ENCODE assay signal across 9 cellular contexts in genomic region chr12:10153271-10154144, GRCh38. TPM values are rescaled to one million over a fixed set of nuclear protein-coding genes. Genes with fewer than 3 reads are reported as not detected.
DNase-seq lines count a peak whose midpoint lies in the region; ATAC-seq and TF ChIP-seq lines count a peak whose summit lies in the region.
"Had no signal": no experiment of that assay in that cellular context is flagged by ENCODE, and none has a peak within 500 bp of the region (broad histone marks: within the 10 kb centered on the region; RNA-seq: fewer than 3 reads in every experiment).

No MANE protein-coding gene starts in this region.

- no peaks in the 10 kb centered on the region for H3K36me3 ChIP-seq in colonic mucosa

- peak overlapping the region; percentile 44 for H3K4me3 ChIP-seq in colonic mucosa

- H3K27ac ChIP-seq in colonic mucosa = peak overlapping the region; percentile 0

- peak; percentile 87 for TF ChIP-seq CTCF in colonic mucosa (IDR thresholded peaks at IDR 0.05)

- no peaks in the 10 kb centered on the region for H3K27me3 ChIP-seq in colonic mucosa

- DNase-seq in COLO829 (ENCODE audit: low spot score) = peak; percentile 45
- DNase-seq in HCEC 1CT = peak; percentile 57
- DNase-seq in NCI-H2107 treated with DMSO at 0.1 percent for 48 hours (lab: John Stamatoyannopoulos, UW; ENCODE audit: unreplicated experiment) = peak; percentile 27
- peak; percentile 47 to 60 for DNase-seq in activated CD4-positive, alpha-beta T cell treated with anti-CD3 and anti-CD28 coated beads for 4 hours
- DNase-seq in colonic mucosa = peak; percentile 66
- DNase-seq in left colon = peak; percentile 51 to 67
- peak; percentile 25 to 32 for DNase-seq in stimulated activated CD4-positive, alpha-beta T cell treated with anti-CD3 and anti-CD28 coated beads, Interleukin-15, amount 100 ng/mL, for 48 hours (ENCODE audit: low read depth in 2 of 2)

- peak overlapping the region; percentile 59 to 77 for H3K9ac ChIP-seq in colonic mucosa (ENCODE audit: low read depth in 2 of 2, low read length in 2 of 2)

- H3K9me3 ChIP-seq in colonic mucosa = no peaks in the 10 kb centered on the region

- peak; percentile 91 for ATAC-seq in left colon
- ATAC-seq in GM19351 (IDR thresholded peaks at IDR 0.05; ENCODE audit: unreplicated experiment) = no peak

- no peaks in the 10 kb centered on the region for H3K4me1 ChIP-seq in colonic mucosa

- intact Hi-C loops in colonic mucosa (cut with DNase I) (loop anchor here (2.0 kb wide), 1 partner anchor 37 kb away; no protein-coding TSS in a partner anchor), left colon (cut with DNase I, micrococcal nuclease) (loop anchor here in 1 of 2 donors (5.0 kb wide), 1 partner anchor 39 kb away; no protein-coding TSS in a partner anchor)

RNA-seq across cellular contexts. Expression of gene OLR1, which starts 18.4 kb away (rescaled TPM):
- total RNA-seq in colonic mucosa (under 1 TPM; 0.20 to 0.77 TPM), left colon (not detected)
- total RNA-seq: activated CD8-positive, alpha-beta memory T cell treated with anti-CD3 and anti-CD28 coated beads for 36 hours had no signal

RNA-seq across cellular contexts. Expression of gene CLEC7A, which starts 23.5 kb away (rescaled TPM):
- total RNA-seq in colonic mucosa = 1 to 10 TPM; 1.1 to 6.8 TPM
- 1 to 10 TPM; 2.5 to 4.5 TPM for total RNA-seq in left colon
- total RNA-seq: activated CD8-positive, alpha-beta memory T cell treated with anti-CD3 and anti-CD28 coated beads for 36 hours had no signal

RNA-seq across cellular contexts. Expression of gene TMEM52B, which starts 25.3 kb away (rescaled TPM):
- total RNA-seq in colonic mucosa (not detected), left colon (not detected)
- total RNA-seq: activated CD8-positive, alpha-beta memory T cell treated with anti-CD3 and anti-CD28 coated beads for 36 hours had no signal

RNA-seq across cellular contexts. Expression of gene CLEC1A, which starts 54.7 kb away (rescaled TPM):
- 1 to 10 TPM; 1.7 to 1.8 TPM for total RNA-seq in colonic mucosa
- total RNA-seq in left colon = 1 to 10 TPM in 1 of 2 donors, under 1 TPM in 1; 0.64 to 1.4 TPM
- total RNA-seq: activated CD8-positive, alpha-beta memory T cell treated with anti-CD3 and anti-CD28 coated beads for 36 hours had no signal

RNA-seq across cellular contexts. Expression of gene GABARAPL1, which starts 59.2 kb away (rescaled TPM):
- total RNA-seq in colonic mucosa (10 to 100 TPM; 12.8 to 42.8 TPM), left colon (10 to 100 TPM; 25.2 to 53.6 TPM)
